In genomic region chr6:31940256-31940664, GRCh38 we compare ENCODE assay signal across 2 cellular contexts.
TF ChIP-seq lines count a peak whose summit lies in the region.

No MANE protein-coding gene starts in this region.

TF ChIP-seq in GM23338, 12 proteins besides CTCF, POLR2A, EP300 and RAD21 (continued from another document):
- TF ChIP-seq, protein P1, sequence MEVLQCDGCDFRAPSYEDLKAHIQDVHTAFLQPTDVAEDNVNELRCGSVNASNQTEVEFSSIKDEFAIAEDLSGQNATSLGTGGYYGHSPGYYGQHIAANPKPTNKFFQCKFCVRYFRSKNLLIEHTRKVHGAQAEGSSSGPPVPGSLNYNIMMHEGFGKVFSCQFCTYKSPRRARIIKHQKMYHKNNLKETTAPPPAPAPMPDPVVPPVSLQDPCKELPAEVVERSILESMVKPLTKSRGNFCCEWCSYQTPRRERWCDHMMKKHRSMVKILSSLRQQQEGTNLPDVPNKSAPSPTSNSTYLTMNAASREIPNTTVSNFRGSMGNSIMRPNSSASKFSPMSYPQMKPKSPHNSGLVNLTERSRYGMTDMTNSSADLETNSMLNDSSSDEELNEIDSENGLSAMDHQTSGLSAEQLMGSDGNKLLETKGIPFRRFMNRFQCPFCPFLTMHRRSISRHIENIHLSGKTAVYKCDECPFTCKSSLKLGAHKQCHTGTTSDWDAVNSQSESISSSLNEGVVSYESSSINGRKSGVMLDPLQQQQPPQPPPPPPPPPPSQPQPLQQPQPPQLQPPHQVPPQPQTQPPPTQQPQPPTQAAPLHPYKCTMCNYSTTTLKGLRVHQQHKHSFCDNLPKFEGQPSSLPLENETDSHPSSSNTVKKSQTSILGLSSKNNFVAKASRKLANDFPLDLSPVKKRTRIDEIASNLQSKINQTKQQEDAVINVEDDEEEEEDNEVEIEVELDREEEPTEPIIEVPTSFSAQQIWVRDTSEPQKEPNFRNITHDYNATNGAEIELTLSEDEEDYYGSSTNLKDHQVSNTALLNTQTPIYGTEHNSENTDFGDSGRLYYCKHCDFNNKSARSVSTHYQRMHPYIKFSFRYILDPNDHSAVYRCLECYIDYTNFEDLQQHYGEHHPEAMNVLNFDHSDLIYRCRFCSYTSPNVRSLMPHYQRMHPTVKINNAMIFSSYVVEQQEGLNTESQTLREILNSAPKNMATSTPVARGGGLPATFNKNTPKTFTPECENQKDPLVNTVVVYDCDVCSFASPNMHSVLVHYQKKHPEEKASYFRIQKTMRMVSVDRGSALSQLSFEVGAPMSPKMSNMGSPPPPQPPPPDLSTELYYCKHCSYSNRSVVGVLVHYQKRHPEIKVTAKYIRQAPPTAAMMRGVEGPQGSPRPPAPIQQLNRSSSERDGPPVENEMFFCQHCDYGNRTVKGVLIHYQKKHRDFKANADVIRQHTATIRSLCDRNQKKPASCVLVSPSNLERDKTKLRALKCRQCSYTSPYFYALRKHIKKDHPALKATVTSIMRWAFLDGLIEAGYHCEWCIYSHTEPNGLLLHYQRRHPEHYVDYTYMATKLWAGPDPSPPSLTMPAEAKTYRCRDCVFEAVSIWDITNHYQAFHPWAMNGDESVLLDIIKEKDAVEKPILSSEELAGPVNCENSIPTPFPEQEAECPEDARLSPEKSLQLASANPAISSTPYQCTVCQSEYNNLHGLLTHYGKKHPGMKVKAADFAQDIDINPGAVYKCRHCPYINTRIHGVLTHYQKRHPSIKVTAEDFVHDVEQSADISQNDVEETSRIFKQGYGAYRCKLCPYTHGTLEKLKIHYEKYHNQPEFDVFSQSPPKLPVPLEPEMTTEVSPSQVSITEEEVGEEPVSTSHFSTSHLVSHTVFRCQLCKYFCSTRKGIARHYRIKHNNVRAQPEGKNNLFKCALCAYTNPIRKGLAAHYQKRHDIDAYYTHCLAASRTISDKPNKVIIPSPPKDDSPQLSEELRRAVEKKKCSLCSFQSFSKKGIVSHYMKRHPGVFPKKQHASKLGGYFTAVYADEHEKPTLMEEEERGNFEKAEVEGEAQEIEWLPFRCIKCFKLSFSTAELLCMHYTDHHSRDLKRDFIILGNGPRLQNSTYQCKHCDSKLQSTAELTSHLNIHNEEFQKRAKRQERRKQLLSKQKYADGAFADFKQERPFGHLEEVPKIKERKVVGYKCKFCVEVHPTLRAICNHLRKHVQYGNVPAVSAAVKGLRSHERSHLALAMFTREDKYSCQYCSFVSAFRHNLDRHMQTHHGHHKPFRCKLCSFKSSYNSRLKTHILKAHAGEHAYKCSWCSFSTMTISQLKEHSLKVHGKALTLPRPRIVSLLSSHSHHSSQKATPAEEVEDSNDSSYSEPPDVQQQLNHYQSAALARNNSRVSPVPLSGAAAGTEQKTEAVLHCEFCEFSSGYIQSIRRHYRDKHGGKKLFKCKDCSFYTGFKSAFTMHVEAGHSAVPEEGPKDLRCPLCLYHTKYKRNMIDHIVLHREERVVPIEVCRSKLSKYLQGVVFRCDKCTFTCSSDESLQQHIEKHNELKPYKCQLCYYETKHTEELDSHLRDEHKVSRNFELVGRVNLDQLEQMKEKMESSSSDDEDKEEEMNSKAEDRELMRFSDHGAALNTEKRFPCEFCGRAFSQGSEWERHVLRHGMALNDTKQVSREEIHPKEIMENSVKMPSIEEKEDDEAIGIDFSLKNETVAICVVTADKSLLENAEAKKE (CRISPR knock-in tag; IDR thresholded peaks at IDR 0.05), result no peak
- TF ChIP-seq EZH2 (IDR thresholded peaks at IDR 0.05; ENCODE audit: low read depth, unreplicated experiment) (no peak), REST (IDR thresholded peaks at IDR 0.05; ENCODE audit: unreplicated experiment) (no peak)
TF ChIP-seq in GM23338: peak in this region for 0.

TF ChIP-seq in SK-N-SH treated with all-trans-retinoic acid at 6 μM for 48 hours, 23 proteins besides CTCF, POLR2A, EP300 and RAD21 (continued from another document):
- TF ChIP-seq TSHZ2 (CRISPR knock-in tag; IDR thresholded peaks at IDR 0.05), result no peak
- TF ChIP-seq GLIS3 (CRISPR knock-in tag; IDR thresholded peaks at IDR 0.05), result no peak
- TF ChIP-seq, protein P2, sequence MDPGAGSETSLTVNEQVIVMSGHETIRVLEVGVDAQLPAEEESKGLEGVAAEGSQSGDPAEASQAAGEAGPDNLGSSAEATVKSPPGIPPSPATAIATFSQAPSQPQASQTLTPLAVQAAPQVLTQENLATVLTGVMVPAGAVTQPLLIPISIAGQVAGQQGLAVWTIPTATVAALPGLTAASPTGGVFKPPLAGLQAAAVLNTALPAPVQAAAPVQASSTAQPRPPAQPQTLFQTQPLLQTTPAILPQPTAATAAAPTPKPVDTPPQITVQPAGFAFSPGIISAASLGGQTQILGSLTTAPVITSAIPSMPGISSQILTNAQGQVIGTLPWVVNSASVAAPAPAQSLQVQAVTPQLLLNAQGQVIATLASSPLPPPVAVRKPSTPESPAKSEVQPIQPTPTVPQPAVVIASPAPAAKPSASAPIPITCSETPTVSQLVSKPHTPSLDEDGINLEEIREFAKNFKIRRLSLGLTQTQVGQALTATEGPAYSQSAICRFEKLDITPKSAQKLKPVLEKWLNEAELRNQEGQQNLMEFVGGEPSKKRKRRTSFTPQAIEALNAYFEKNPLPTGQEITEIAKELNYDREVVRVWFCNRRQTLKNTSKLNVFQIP (CRISPR knock-in tag; IDR thresholded peaks at IDR 0.05; ENCODE audit: borderline replicate concordance, low read depth), result no peak
- TF ChIP-seq, protein P3, sequence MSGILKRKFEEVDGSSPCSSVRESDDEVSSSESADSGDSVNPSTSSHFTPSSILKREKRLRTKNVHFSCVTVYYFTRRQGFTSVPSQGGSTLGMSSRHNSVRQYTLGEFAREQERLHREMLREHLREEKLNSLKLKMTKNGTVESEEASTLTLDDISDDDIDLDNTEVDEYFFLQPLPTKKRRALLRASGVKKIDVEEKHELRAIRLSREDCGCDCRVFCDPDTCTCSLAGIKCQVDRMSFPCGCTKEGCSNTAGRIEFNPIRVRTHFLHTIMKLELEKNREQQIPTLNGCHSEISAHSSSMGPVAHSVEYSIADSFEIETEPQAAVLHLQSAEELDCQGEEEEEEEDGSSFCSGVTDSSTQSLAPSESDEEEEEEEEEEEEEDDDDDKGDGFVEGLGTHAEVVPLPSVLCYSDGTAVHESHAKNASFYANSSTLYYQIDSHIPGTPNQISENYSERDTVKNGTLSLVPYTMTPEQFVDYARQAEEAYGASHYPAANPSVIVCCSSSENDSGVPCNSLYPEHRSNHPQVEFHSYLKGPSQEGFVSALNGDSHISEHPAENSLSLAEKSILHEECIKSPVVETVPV (CRISPR knock-in tag; IDR thresholded peaks at IDR 0.05), result no peak
- TF ChIP-seq PPARA (CRISPR knock-in tag; IDR thresholded peaks at IDR 0.05; ENCODE audit: borderline replicate concordance), result no peak
- no peak for TF ChIP-seq ARNTL (CRISPR knock-in tag; IDR thresholded peaks at IDR 0.05; ENCODE audit: borderline replicate concordance, low read depth)
- no peak for TF ChIP-seq ZC3H10 (CRISPR knock-in tag; IDR thresholded peaks at IDR 0.05)
- TF ChIP-seq OSR1 (CRISPR knock-in tag; IDR thresholded peaks at IDR 0.05), result no peak
- no peak for TF ChIP-seq ZNF8 (CRISPR knock-in tag; IDR thresholded peaks at IDR 0.05)
- no peak for TF ChIP-seq TCF4 (CRISPR knock-in tag; IDR thresholded peaks at IDR 0.05; ENCODE audit: borderline replicate concordance)
